ENCODE assay signal across 8 cellular contexts in the genomic region with DNA sequence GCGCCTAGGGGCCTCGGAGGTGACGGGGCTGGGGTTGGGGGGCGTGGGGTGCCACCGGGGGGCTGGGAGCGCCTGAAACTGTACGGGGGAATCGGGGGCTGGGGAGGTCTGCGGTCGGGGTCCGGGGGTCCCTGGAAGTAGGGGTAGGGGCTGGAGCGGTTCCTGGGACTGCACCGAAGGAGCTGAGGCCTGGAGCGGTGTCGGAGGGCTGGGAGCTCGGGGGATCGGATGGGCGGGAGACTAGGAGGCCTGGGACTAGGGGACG. TPM values are rescaled to one million over a fixed set of nuclear protein-coding genes. Genes with fewer than 3 reads are reported as not detected.
A peak's percentile ranks its signal among the peaks of the same experiment; 100 is the strongest.
DNase-seq lines count a peak whose midpoint lies in the region; ATAC-seq, FAIRE-seq and TF ChIP-seq lines count a peak whose summit lies in the region.

No MANE protein-coding gene starts in this region.

- H3K4me1 Mint-ChIP-seq in mesothelial cell of epicardium = peaks cover 9% of the 10 kb centered on the region

- ATAC-seq in GM19452 (IDR thresholded peaks at IDR 0.05; ENCODE audit: unreplicated experiment) (no peak), GM19467 (IDR thresholded peaks at IDR 0.05; ENCODE audit: unreplicated experiment) (no peak)

- DNase-seq in stimulated activated CD4-positive, alpha-beta T cell treated with anti-CD3 and anti-CD28 coated beads, Interleukin-4, amount 100 ng/mL, for 1 hour = peak; percentile 11
- no peak for DNase-seq in stimulated activated CD4-positive, alpha-beta T cell treated with anti-CD3 and anti-CD28 coated beads, Interleukin-1b, Interleukin-23, amount 100 ng/mL, for 48 hours
- no peak for DNase-seq in bronchial epithelial cell (ENCODE audit: low read depth)
- peak in 1 of 2 experiments; percentile 40 for DNase-seq in mesothelial cell of epicardium (ENCODE audit: low spot score in 2 of 2, unreplicated experiment in 2 of 2)
- DNase-seq in RCC 7860 (ENCODE audit: low spot score) = no peak
- DNase-seq in effector CD8-positive, alpha-beta T cell (lab: John Stamatoyannopoulos, UW) = no peak

- no peaks in the 10 kb centered on the region for H3K27me3 ChIP-seq in bronchial epithelial cell (ENCODE audit: control insufficient read depth, insufficient read depth, low read length)

- no peaks in the 10 kb centered on the region for H3K9me3 Mint-ChIP-seq in mesothelial cell of epicardium

- FAIRE-seq in bronchial epithelial cell (lab: Jason Lieb, UNC) (no peak), RCC 7860 (lab: Jason Lieb, UNC) (no peak)

- H3K36me3 Mint-ChIP-seq in mesothelial cell of epicardium = peaks cover 11% of the 10 kb centered on the region

- H3K27me3 Mint-ChIP-seq in mesothelial cell of epicardium (ENCODE audit: low read depth) = no peaks in the 10 kb centered on the region

- peak overlapping the region; percentile 70 for H3K4me3 ChIP-seq in bronchial epithelial cell (ENCODE audit: low read depth, low read length)

- TF ChIP-seq CTCF in bronchial epithelial cell (IDR thresholded peaks at IDR 0.05; ENCODE audit: insufficient read depth, low read length, severe bottlenecking) = no peak
- no peak for TF ChIP-seq CTCF in mesothelial cell of epicardium (IDR thresholded peaks at IDR 0.05; ENCODE audit: unreplicated experiment)

- peak overlapping the region; percentile 93 for H3K4me3 Mint-ChIP-seq in mesothelial cell of epicardium

- peaks cover 18% of the 10 kb centered on the region for H3K36me3 ChIP-seq in bronchial epithelial cell (ENCODE audit: control insufficient read depth, insufficient read depth, low read length)

- H3K27ac Mint-ChIP-seq in mesothelial cell of epicardium = peak overlapping the region; percentile 98

RNA-seq across cellular contexts. Expression of a gene that starts 0.4 kb away (rescaled TPM):
- total RNA-seq in bronchial epithelial cell (22.6 and 27.1 TPM in 2 replicates), mesothelial cell of epicardium (74.0 to 77.0 TPM (median 74.8 TPM) in 3 replicates)

RNA-seq across cellular contexts. Expression of a gene that starts 23.1 kb away (rescaled TPM):
- total RNA-seq in bronchial epithelial cell = under 0.01 and 0.13 TPM in 2 replicates
- 0.45 to 0.54 TPM (median 0.51 TPM) in 3 replicates for total RNA-seq in mesothelial cell of epicardium

RNA-seq across cellular contexts. Expression of a gene that starts 54.8 kb away (rescaled TPM):
- total RNA-seq in bronchial epithelial cell = not detected in 2 replicates
- total RNA-seq in mesothelial cell of epicardium = not detected in 3 replicates
